Comparison of ENCODE assay signal across 8 cellular contexts in genomic region chr10:45599646-45600045, GRCh38.
"Had no signal": no experiment of that assay in that cellular context is flagged by ENCODE, and none has a peak within 500 bp of the region (broad histone marks: within the 10 kb centered on the region; RNA-seq: fewer than 3 reads in every experiment).

No MANE protein-coding gene starts in this region.

- DNase-seq: GM23248, GOT3, H7, IMR-90, KBM-7 had no signal

- H3K9me3 ChIP-seq: HAP-1 had no signal

- H3K36me3 ChIP-seq: HAP-1 had no signal

- H3K9ac ChIP-seq: GM23248 had no signal

- ATAC-seq: HCT116 had no signal

- H3K27ac ChIP-seq: GM23248, HL-60 had no signal

- H3K4me3 ChIP-seq: HAP-1 had no signal
